12 cellular contexts compared by ENCODE assay signal in genomic region chr12:93122089-93122488, GRCh38.
DNase-seq lines count a peak whose midpoint lies in the region; ATAC-seq, FAIRE-seq and TF ChIP-seq lines count a peak whose summit lies in the region.
"Had no signal": no experiment of that assay in that cellular context is flagged by ENCODE, and none has a peak within 500 bp of the region (broad histone marks: within the 10 kb centered on the region; RNA-seq: fewer than 3 reads in every experiment).

No MANE protein-coding gene starts in this region.

- no peak for TF ChIP-seq POLR2A in GM12891 (IDR thresholded peaks at IDR 0.05; ENCODE audit: low read depth, low read length)

- H3K4me1 ChIP-seq in left lung (peaks cover 6 to 23% of the 10 kb centered on the region in 2 donors), neural progenitor cell (no peaks in the 10 kb centered on the region), HAP-1 (peaks cover 9% of the 10 kb centered on the region)

- H2AFZ ChIP-seq in neural progenitor cell (replicated peaks), result no peak overlapping the region

- intact Hi-C loops in left lung (cut with DNase I), result no loop called here

- H4K20me1 ChIP-seq in neural progenitor cell (ENCODE audit: low read depth), result no peaks in the 10 kb centered on the region

- no peaks in the 10 kb centered on the region for H3K9me3 Mint-ChIP-seq in neural progenitor cell

- no peaks in the 10 kb centered on the region for H3K79me2 ChIP-seq in neural progenitor cell (ENCODE audit: low read depth)

- in situ Hi-C loops in HAP-1 (cut with MboI; ENCODE audit: low sequenced_read_pairs), result no loop called here

- no peak for ATAC-seq in left lung

- peak overlapping the region; percentile 29 to 39 for H3K27ac ChIP-seq in left lung
- no peak overlapping the region for H3K27ac ChIP-seq in neural progenitor cell
- H3K27ac ChIP-seq: testis had no signal

- H3K36me3 ChIP-seq in left lung (no peaks in the 10 kb centered on the region), neural progenitor cell (no peaks in the 10 kb centered on the region), HAP-1 (replicated peaks) (no peaks in the 10 kb centered on the region)

- H3K27me3 ChIP-seq in left lung (no peaks in the 10 kb centered on the region), neural progenitor cell (no peaks in the 10 kb centered on the region), HAP-1 (ENCODE audit: low read depth) (no peaks in the 10 kb centered on the region)
- H3K27me3 ChIP-seq: testis had no signal

- TF ChIP-seq CTCF in cardiac fibroblast (IDR thresholded peaks at IDR 0.05; ENCODE audit: low read depth, low read length) (no peak), left lung (IDR thresholded peaks at IDR 0.05) (no peak), neural progenitor cell (IDR thresholded peaks at IDR 0.05) (no peak)

- no peak overlapping the region for H3K27ac Mint-ChIP-seq in neural progenitor cell

- no peaks in the 10 kb centered on the region for H3F3A ChIP-seq in neural progenitor cell (ENCODE audit: low read depth)

- H3K9ac ChIP-seq in neural progenitor cell, result no peak overlapping the region

- no peak overlapping the region for H3K4me3 Mint-ChIP-seq in neural progenitor cell

- no peaks in the 10 kb centered on the region for H3K27me3 Mint-ChIP-seq in neural progenitor cell (ENCODE audit: insufficient read depth, low read depth)

- H3K9me3 ChIP-seq in left lung (no peaks in the 10 kb centered on the region), neural progenitor cell (ENCODE audit: low read depth) (no peaks in the 10 kb centered on the region), HAP-1 (no peaks in the 10 kb centered on the region)
- H3K9me3 ChIP-seq: testis had no signal

- H3K4me2 ChIP-seq in neural progenitor cell, result no peak overlapping the region

- no peak for FAIRE-seq in GM12891 (lab: Jason Lieb, UNC)
- FAIRE-seq: endothelial cell of umbilical vein, G401.6 had no signal

- H3K4me3 ChIP-seq in cardiac fibroblast (replicated peaks in 1 of 2; ENCODE audit: low read depth in 2 of 2, low read length in 2 of 2) (no peak overlapping the region), left lung (no peak overlapping the region), neural progenitor cell (no peak overlapping the region), HAP-1 (no peak overlapping the region)
- H3K4me3 ChIP-seq: testis had no signal

- no peaks in the 10 kb centered on the region for H3K36me3 Mint-ChIP-seq in neural progenitor cell

- peak; percentile 47 for DNase-seq in AG08395 (ENCODE audit: low spot score)
- peak; percentile 13 to 14 for DNase-seq in NCI-H446 (lab: John Stamatoyannopoulos, UW)
- peak; percentile 51 to 96 for DNase-seq in cardiac fibroblast (ENCODE audit: low read depth in 2 of 2)
- no peak for DNase-seq in left lung
- no peak for DNase-seq in SKM-1 treated with dmso at 0.1 percent for 144 hours (lab: John Stamatoyannopoulos, UW; ENCODE audit: unreplicated experiment)
- no peak for DNase-seq in neural progenitor cell (ENCODE audit: low spot score)
- DNase-seq in HAP-1 (ENCODE audit: low spot score in 2 of 2), result no peak
- DNase-seq in GM12891 (ENCODE audit: insufficient read length, low spot score), result no peak
- DNase-seq: NCI-H2081 treated with DMSO at 0.1 percent for 48 hours, testis had no signal

- peaks cover 10% of the 10 kb centered on the region for H3K4me1 Mint-ChIP-seq in neural progenitor cell

TF ChIP-seq in GM12891, 5 proteins besides CTCF, POLR2A, EP300 and RAD21:
- no peak for TF ChIP-seq TAF1 (IDR thresholded peaks at IDR 0.05; ENCODE audit: low read depth, low read length)
- TF ChIP-seq SPI1 (IDR thresholded peaks at IDR 0.05; ENCODE audit: low read depth, low read length), result no peak
- no peak for TF ChIP-seq POU2F2 (IDR thresholded peaks at IDR 0.05; ENCODE audit: low read depth, low read length)
- no peak for TF ChIP-seq POLR2AphosphoS5 (IDR thresholded peaks at IDR 0.05; ENCODE audit: low read depth, low read length)
- no peak for TF ChIP-seq PAX5 (IDR thresholded peaks at IDR 0.05; ENCODE audit: insufficient read depth, low read length, severe bottlenecking)

Comparison
In these comparisons a context has a peak if more than half of its experiments do, and no peak if none do; other contexts are left out.
1. DNase-seq: peak in AG08395 (single experiment), NCI-H446 (2 of 2) and cardiac fibroblast (2 of 2); none in left lung (0 of 2), SKM-1 treated with dmso at 0.1 percent for 144 hours (single experiment), neural progenitor cell (single experiment), HAP-1 (0 of 2) and GM12891 (single experiment).